8 cellular contexts compared by ENCODE assay signal in genomic region chr11:95715777-95716241, GRCh38.
A peak's percentile ranks its signal among the peaks of the same experiment; 100 is the strongest.
DNase-seq lines count a peak whose midpoint lies in the region; ATAC-seq, FAIRE-seq and TF ChIP-seq lines count a peak whose summit lies in the region.

No MANE protein-coding gene starts in this region.

- no peak overlapping the region for H2AFZ ChIP-seq in HepG2 (ENCODE audit: low read length)

- FAIRE-seq in HepG2 (lab: Jason Lieb, UNC) = no peak

- in situ Hi-C loops in HepG2 (cut with HindIII; ENCODE audit: extremely low pct_ligation_motif_present, low pct_unique_long_range_greater_than_20kb) = no loop called here

- no peaks in the 10 kb centered on the region for H3K79me2 ChIP-seq in HepG2 (ENCODE audit: insufficient read depth, low read length)

- no peaks in the 10 kb centered on the region for H3K4me1 ChIP-seq in HepG2 (ENCODE audit: insufficient read depth, low read length)

- BruUV-seq in HepG2 (replicated peaks; lab: Mats Ljungman, UMichigan) = no TSS peak

- no peaks in the 10 kb centered on the region; a peak in 1 of 5 replicates for H3K27me3 ChIP-seq in HepG2 (ENCODE audit: control insufficient read depth in 1 of 2, insufficient read depth in 2 of 2, low read length in 2 of 2)

- TF ChIP-seq EP300 in HepG2 (IDR thresholded peaks at IDR 0.05; ENCODE audit: low read depth in 2 of 2, low read length in 2 of 2) (no peak), HepG2 (CRISPR knock-in tag; IDR thresholded peaks at IDR 0.05; ENCODE audit: borderline replicate concordance) (no peak)

- no peak for TF ChIP-seq RAD21 in HepG2 (CRISPR knock-in tag; IDR thresholded peaks at IDR 0.05)

- ATAC-seq in HG03196 (IDR thresholded peaks at IDR 0.05; ENCODE audit: unreplicated experiment) (peak; percentile 76), HepG2 (no peak)

- no peak for TF ChIP-seq CTCF in HepG2 (CRISPR knock-in tag; IDR thresholded peaks at IDR 0.05)

- intact Hi-C loops in HepG2 (cut with micrococcal nuclease; ENCODE audit: unreplicated experiment) = no loop called here

- no peak overlapping the region for H3K4me3 ChIP-seq in HepG2 (replicated peaks in 1 of 3; ENCODE audit: insufficient read depth in 1 of 3, low read depth in 2 of 3, low read length in 3 of 3)

- H3K9me3 ChIP-seq in HepG2 (ENCODE audit: low read length) = no peaks in the 10 kb centered on the region

- no peak for TF ChIP-seq POLR2A in HepG2 (IDR thresholded peaks at IDR 0.05; ENCODE audit: insufficient read depth in 1 of 2, low read depth in 2 of 2, low read length in 2 of 2)

- H3K4me2 ChIP-seq in HepG2 (ENCODE audit: low read depth, low read length) = no peak overlapping the region

- no peak overlapping the region for H3K9ac ChIP-seq in HepG2 (ENCODE audit: insufficient read depth, low read depth, low read length)

- POLR2A ChIA-PET in HepG2 (lab: Yijun Ruan, JAX) = no interaction called here

- CTCF ChIA-PET in HepG2 (lab: Yijun Ruan, JAX; ENCODE audit: low intra/inter-chr PET ratio, low total read pairs) = no interaction called here

- H3K36me3 ChIP-seq in HepG2 (replicated peaks in 1 of 2; ENCODE audit: control insufficient read depth in 1 of 2, insufficient read depth in 2 of 2, low read length in 2 of 2) = no peaks in the 10 kb centered on the region

- H3K27ac ChIP-seq in HepG2 (ENCODE audit: extremely low read length, insufficient read depth, low read length) = no peak overlapping the region

- DNase-seq in activated CD8-positive, alpha-beta memory T cell treated with anti-CD3 and anti-CD28 coated beads for 24 hours = peak; percentile 63
- DNase-seq in activated CD8-positive, alpha-beta memory T cell treated with anti-CD3 and anti-CD28 coated beads, Interleukin-2, amount 50 U/mL, for 48 hours = no peak
- DNase-seq in activated T-cell treated with anti-CD3 and anti-CD28 coated beads for 4 hours (peak; percentile 20), HepG2 (ENCODE audit: low spot score) (peak; percentile 3), amniotic stem cell (lab: John Stamatoyannopoulos, UW) (no peak), inferior parietal cortex (ENCODE audit: extremely low spot score) (no peak)
- DNase-seq in effector CD8-positive, alpha-beta T cell (lab: John Stamatoyannopoulos, UW) = no peak

- WGBS in HepG2 (ENCODE audit: low lambda C conversion rate) = 2% methylated on average over 2 of the region's 2 CpGs

- H4K20me1 ChIP-seq in HepG2 (ENCODE audit: insufficient read depth, low read length) = no peaks in the 10 kb centered on the region

TF ChIP-seq in HepG2, 621 proteins besides CTCF, POLR2A, EP300 and RAD21 (continues in another document):
- TF ChIP-seq ZNF276 (CRISPR knock-in tag; IDR thresholded peaks at IDR 0.05; ENCODE audit: low read depth) = no peak
- no peak for TF ChIP-seq AHDC1 (CRISPR knock-in tag; IDR thresholded peaks at IDR 0.05; ENCODE audit: borderline replicate concordance)
- no peak for TF ChIP-seq SNAPC4 (CRISPR knock-in tag; IDR thresholded peaks at IDR 0.05)
- TF ChIP-seq THYN1 (CRISPR knock-in tag; IDR thresholded peaks at IDR 0.05; ENCODE audit: borderline replicate concordance, low read depth) = no peak
- TF ChIP-seq ZIK1 (CRISPR knock-in tag; IDR thresholded peaks at IDR 0.05; ENCODE audit: borderline replicate concordance, low read depth) = no peak
- no peak for TF ChIP-seq XBP1 (CRISPR knock-in tag; IDR thresholded peaks at IDR 0.05)

Comparison
In these comparisons a context has a peak if more than half of its experiments do, and no peak if none do; other contexts are left out.
1. DNase-seq: peak in activated CD8-positive, alpha-beta memory T cell treated with anti-CD3 and anti-CD28 coated beads for 24 hours (single experiment), activated T-cell treated with anti-CD3 and anti-CD28 coated beads for 4 hours (single experiment) and HepG2 (single experiment); none in activated CD8-positive, alpha-beta memory T cell treated with anti-CD3 and anti-CD28 coated beads, Interleukin-2, amount 50 U/mL, for 48 hours (single experiment), amniotic stem cell (single experiment), inferior parietal cortex (single experiment) and effector CD8-positive, alpha-beta T cell (single experiment).